Comparison of ENCODE assay signal across 8 cellular contexts in genomic region chr1:179809506-179810366, GRCh38.
DNase-seq lines count a peak whose midpoint lies in the region; ATAC-seq and TF ChIP-seq lines count a peak whose summit lies in the region.

No MANE protein-coding gene starts in this region.

- CTCF ChIA-PET in activated CD4-positive, alpha-beta T cell treated with anti-CD3 and anti-CD28 coated beads for 36 hours (lab: Charles Lee), result interaction anchor here (0.6 to 13.4 kb wide), 53 partner anchors 9 to 1499 kb away, joined by 3 to 619 read pairs (median 5); partner anchors contain the start of gene TOR1AIP2

- no peak overlapping the region for H3K27ac Mint-ChIP-seq in activated CD4-positive, alpha-beta T cell treated with anti-CD3 and anti-CD28 coated beads for 36 hours

- H3K36me3 ChIP-seq in right lobe of liver, result no peaks in the 10 kb centered on the region

- peaks cover 2% of the 10 kb centered on the region for H3K27me3 Mint-ChIP-seq in activated CD4-positive, alpha-beta T cell treated with anti-CD3 and anti-CD28 coated beads for 36 hours

- H3K4me1 ChIP-seq in right lobe of liver, result peaks cover 0 to 4% (median 0%) of the 10 kb centered on the region in 4 donors

- no peak overlapping the region for H3K4me3 Mint-ChIP-seq in activated CD4-positive, alpha-beta T cell treated with anti-CD3 and anti-CD28 coated beads for 36 hours

- POLR2A ChIA-PET in activated CD4-positive, alpha-beta T cell treated with anti-CD3 and anti-CD28 coated beads for 36 hours (lab: Charles Lee), result interaction anchor here (1.0 kb wide), 1 partner anchor 104 kb away, joined by 6 read pairs; no protein-coding TSS in a partner anchor

- TF ChIP-seq CTCF in AG09309 (IDR thresholded peaks at IDR 0.05; ENCODE audit: control insufficient read depth, insufficient read depth, low read depth, low read length, missing control alignments), result peak; percentile 91
- TF ChIP-seq CTCF in choroid plexus epithelial cell (conservative IDR thresholded peaks at IDR 0.05; ENCODE audit: low read depth, low read length), result peak; percentile 93
- peak; percentile 75 to 93 (median 90) for TF ChIP-seq CTCF in right lobe of liver (IDR thresholded peaks at IDR 0.05)

- no peak for DNase-seq in AG09309 (ENCODE audit: low read depth)
- DNase-seq in NCI-H446 (lab: John Stamatoyannopoulos, UW), result peak; percentile 42 to 79
- peak; percentile 80 for DNase-seq in activated CD4-positive, alpha-beta T cell treated with anti-CD3 and anti-CD28 coated beads for 36 hours
- DNase-seq in choroid plexus epithelial cell (ENCODE audit: low read depth), result peak; percentile 89
- DNase-seq in right lobe of liver, result peak in 2 of 3 donors; percentile 48 to 62
- DNase-seq in stimulated activated CD4-positive, alpha-beta T cell treated with anti-CD3 and anti-CD28 coated beads, TNF-alpha, amount 100 ng/mL, for 48 hours (ENCODE audit: low read depth in 3 of 3), result peak; percentile 29 to 53 (median 44)

- no peaks in the 10 kb centered on the region for H3K27me3 ChIP-seq in right lobe of liver

- peak; percentile 62 for ATAC-seq in GM18907 (IDR thresholded peaks at IDR 0.05; ENCODE audit: unreplicated experiment)
- peak; percentile 77 for ATAC-seq in HG03378 (IDR thresholded peaks at IDR 0.05; ENCODE audit: unreplicated experiment)
- ATAC-seq in activated CD4-positive, alpha-beta T cell treated with anti-CD3 and anti-CD28 coated beads for 36 hours, result peak; percentile 65
- peak; percentile 75 to 82 (median 78) for ATAC-seq in right lobe of liver

- no peaks in the 10 kb centered on the region for H3K9me3 ChIP-seq in right lobe of liver

- H3K4me1 Mint-ChIP-seq in activated CD4-positive, alpha-beta T cell treated with anti-CD3 and anti-CD28 coated beads for 36 hours, result peaks cover 11% of the 10 kb centered on the region

- intact Hi-C loops in activated CD4-positive, alpha-beta T cell treated with anti-CD3 and anti-CD28 coated beads for 36 hours (cut with DNase I, micrococcal nuclease), result loop anchor here (1.0 to 10.0 kb wide), 3 partner anchors 103 to 730 kb away; partner anchors contain the start of gene TOR3A (in 1 of the 2)
- intact Hi-C loops in right lobe of liver (cut with DNase I), result loop anchor here in 1 of 2 donors (5.0 kb wide), 1 partner anchor 102 kb away; no protein-coding TSS in a partner anchor

- TF ChIP-seq POLR2A in right lobe of liver (IDR thresholded peaks at IDR 0.05), result no peak

- no peaks in the 10 kb centered on the region for H3K36me3 Mint-ChIP-seq in activated CD4-positive, alpha-beta T cell treated with anti-CD3 and anti-CD28 coated beads for 36 hours (ENCODE audit: low read depth)

- no peaks in the 10 kb centered on the region for H3K9me3 Mint-ChIP-seq in activated CD4-positive, alpha-beta T cell treated with anti-CD3 and anti-CD28 coated beads for 36 hours (ENCODE audit: low read depth)

- 16% methylated on average over 10 of the region's 14 CpGs for WGBS in right lobe of liver (ENCODE audit: insufficient coverage, low coverage, low lambda C conversion rate, missing lambda C conversion rate)

- H3K4me3 ChIP-seq in AG09309 (ENCODE audit: control insufficient read depth, low read depth, low read length) (no peak overlapping the region), choroid plexus epithelial cell (ENCODE audit: low read depth, low read length) (no peak overlapping the region), right lobe of liver (no peak overlapping the region)

- no peak overlapping the region for H3K27ac ChIP-seq in right lobe of liver
